1 cellular context compared by ENCODE assay signal in genomic region chr1:26959722-26960624, GRCh38.
TF ChIP-seq lines count a peak whose summit lies in the region.

Gene KDF1 (minus strand): TSS chr1:26960468. CDS start chr1:26952380, 8,088 bp downstream.

TF ChIP-seq in HepG2, 621 proteins besides CTCF, POLR2A, EP300 and RAD21 (continued from another document and continues in another):
- TF ChIP-seq ZBTB44 (CRISPR knock-in tag; IDR thresholded peaks at IDR 0.05) (no peak), TFE3 (CRISPR knock-in tag; IDR thresholded peaks at IDR 0.05) (no peak), SAP130 (CRISPR knock-in tag; IDR thresholded peaks at IDR 0.05; ENCODE audit: low read depth) (peak; percentile 72; the same call in 1 of the 2 replicates), RNF219 (CRISPR knock-in tag; IDR thresholded peaks at IDR 0.05) (no peak), BHLHE40 (IDR thresholded peaks at IDR 0.05; ENCODE audit: low read length) (no peak), TBP (CRISPR knock-in tag; IDR thresholded peaks at IDR 0.05) (no peak), ZFYVE20 (CRISPR knock-in tag; IDR thresholded peaks at IDR 0.05; ENCODE audit: borderline replicate concordance, low read depth) (no peak), GZF1 (CRISPR knock-in tag; IDR thresholded peaks at IDR 0.05) (no peak), MBD4 (IDR thresholded peaks at IDR 0.05; ENCODE audit: borderline replicate concordance, low read length) (no peak), ZNF513 (CRISPR knock-in tag; conservative IDR thresholded peaks at IDR 0.05) (no peak), RBFOX2 (IDR thresholded peaks at IDR 0.05; ENCODE audit: low read depth, low read length) (peak; percentile 73), ZNF12 (CRISPR knock-in tag; IDR thresholded peaks at IDR 0.05) (no peak), ZBTB33 (CRISPR knock-in tag; IDR thresholded peaks at IDR 0.05) (no peak), ZSCAN25 (CRISPR knock-in tag; IDR thresholded peaks at IDR 0.05) (peak; percentile 63; the same call in 1 of the 2 replicates), ZNF761 (CRISPR knock-in tag; conservative IDR thresholded peaks at IDR 0.05) (no peak), FOXA3 (CRISPR knock-in tag; IDR thresholded peaks at IDR 0.05) (0 out of 2 replicates have a peak, but pooled peaks have one; percentile 29), ZGPAT (CRISPR knock-in tag; IDR thresholded peaks at IDR 0.05) (peak; percentile 52; the same call in 1 of the 2 replicates), ARID2 (CRISPR knock-in tag; IDR thresholded peaks at IDR 0.05; ENCODE audit: borderline replicate concordance) (no peak), ZNF775 (CRISPR knock-in tag; IDR thresholded peaks at IDR 0.05; ENCODE audit: borderline replicate concordance) (no peak), ZFP41 (CRISPR knock-in tag; IDR thresholded peaks at IDR 0.05; ENCODE audit: borderline replicate concordance) (no peak), ESRRA (CRISPR knock-in tag; IDR thresholded peaks at IDR 0.05; ENCODE audit: low read depth) (no peak), FOXK1 (CRISPR knock-in tag; IDR thresholded peaks at IDR 0.05; ENCODE audit: borderline replicate concordance, low read depth) (0 out of 2 replicates have a peak, but pooled peaks have one; percentile 29), MAZ (IDR thresholded peaks at IDR 0.05; ENCODE audit: borderline replicate concordance, low read depth, low read length) (no peak), MAZ (CRISPR knock-in tag; IDR thresholded peaks at IDR 0.05; ENCODE audit: low read depth) (peak; percentile 90), BORCS8-MEF2B (CRISPR knock-in tag; IDR thresholded peaks at IDR 0.05) (no peak; the same call in 1 of the 2 replicates), HNRNPH1 (optimal IDR thresholded peaks at IDR 0.05; ENCODE audit: low read depth, low read length) (no peak), LCORL (IDR thresholded peaks at IDR 0.05) (no peak), LCORL (CRISPR knock-in tag; IDR thresholded peaks at IDR 0.05) (0 out of 2 replicates have a peak, but pooled peaks have one; percentile 49), ZNF432 (CRISPR knock-in tag; IDR thresholded peaks at IDR 0.05; ENCODE audit: borderline replicate concordance) (no peak), PHF5A (CRISPR knock-in tag; IDR thresholded peaks at IDR 0.05; ENCODE audit: low read depth, unreplicated experiment) (no peak), MIER2 (CRISPR knock-in tag; IDR thresholded peaks at IDR 0.05) (no peak), JUNB (CRISPR knock-in tag; IDR thresholded peaks at IDR 0.05; ENCODE audit: borderline replicate concordance) (no peak), ZNF512 (CRISPR knock-in tag; IDR thresholded peaks at IDR 0.05) (no peak), HMGA1 (CRISPR knock-in tag; conservative IDR thresholded peaks at IDR 0.05) (no peak), ARHGAP35 (CRISPR knock-in tag; IDR thresholded peaks at IDR 0.05; ENCODE audit: borderline replicate concordance) (no peak; the same call in 1 of the 2 replicates), ZNF609 (CRISPR knock-in tag; IDR thresholded peaks at IDR 0.05; ENCODE audit: borderline replicate concordance) (0 out of 2 replicates have a peak, but pooled peaks have one; percentile 19), STAT6 (CRISPR knock-in tag; IDR thresholded peaks at IDR 0.05; ENCODE audit: borderline replicate concordance) (no peak), MEIS2 (CRISPR knock-in tag; IDR thresholded peaks at IDR 0.05) (no peak; the same call in 1 of the 2 replicates), YY1 (IDR thresholded peaks at IDR 0.05; ENCODE audit: insufficient read depth, insufficient replicate concordance, low read depth, low read length) (no peak), HOXD1 (CRISPR knock-in tag; IDR thresholded peaks at IDR 0.05) (no peak), JARID2 (CRISPR knock-in tag; IDR thresholded peaks at IDR 0.05; ENCODE audit: insufficient replicate concordance) (no peak)
